ENCODE assay signal across 1 cellular context in the genomic region with DNA sequence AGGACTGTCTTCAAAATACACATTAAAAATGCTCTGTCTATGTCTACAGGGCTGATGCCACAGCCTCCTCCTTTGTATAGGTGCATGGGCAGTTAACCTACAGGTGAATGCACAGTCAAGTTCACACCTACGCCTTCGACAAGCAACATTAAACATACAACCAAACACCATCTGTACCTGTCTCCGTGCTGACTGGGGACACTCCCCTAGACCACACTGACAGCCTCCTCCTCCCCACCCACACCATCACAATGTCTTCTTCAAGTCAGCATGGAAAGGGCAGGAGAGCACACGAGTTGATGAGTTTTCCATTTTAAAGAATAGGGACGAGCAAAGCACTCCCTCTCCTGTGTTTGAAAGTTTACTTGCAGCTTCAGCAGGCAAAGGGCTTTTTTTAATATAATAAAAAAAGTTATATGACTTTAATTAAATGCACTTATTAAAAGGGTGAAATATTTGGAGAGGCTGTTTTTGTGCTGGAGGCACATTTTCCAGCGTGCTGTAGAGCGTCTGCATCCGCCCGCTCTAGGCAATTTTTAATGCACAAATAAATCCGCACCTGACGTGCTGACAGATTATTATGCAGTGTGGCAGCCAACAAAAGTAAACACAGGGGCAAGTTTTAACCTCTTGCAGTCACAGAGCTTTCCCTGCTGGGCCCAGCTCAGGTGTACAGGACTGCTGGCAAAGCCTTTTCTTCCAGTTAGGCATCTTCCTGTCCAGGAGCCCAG.
TF ChIP-seq lines count a peak whose summit lies in the region.

No MANE protein-coding gene starts in this region.

TF ChIP-seq in H1, 55 proteins besides CTCF, POLR2A, EP300 and RAD21 (continued from another document):
- TF ChIP-seq, protein P1, sequence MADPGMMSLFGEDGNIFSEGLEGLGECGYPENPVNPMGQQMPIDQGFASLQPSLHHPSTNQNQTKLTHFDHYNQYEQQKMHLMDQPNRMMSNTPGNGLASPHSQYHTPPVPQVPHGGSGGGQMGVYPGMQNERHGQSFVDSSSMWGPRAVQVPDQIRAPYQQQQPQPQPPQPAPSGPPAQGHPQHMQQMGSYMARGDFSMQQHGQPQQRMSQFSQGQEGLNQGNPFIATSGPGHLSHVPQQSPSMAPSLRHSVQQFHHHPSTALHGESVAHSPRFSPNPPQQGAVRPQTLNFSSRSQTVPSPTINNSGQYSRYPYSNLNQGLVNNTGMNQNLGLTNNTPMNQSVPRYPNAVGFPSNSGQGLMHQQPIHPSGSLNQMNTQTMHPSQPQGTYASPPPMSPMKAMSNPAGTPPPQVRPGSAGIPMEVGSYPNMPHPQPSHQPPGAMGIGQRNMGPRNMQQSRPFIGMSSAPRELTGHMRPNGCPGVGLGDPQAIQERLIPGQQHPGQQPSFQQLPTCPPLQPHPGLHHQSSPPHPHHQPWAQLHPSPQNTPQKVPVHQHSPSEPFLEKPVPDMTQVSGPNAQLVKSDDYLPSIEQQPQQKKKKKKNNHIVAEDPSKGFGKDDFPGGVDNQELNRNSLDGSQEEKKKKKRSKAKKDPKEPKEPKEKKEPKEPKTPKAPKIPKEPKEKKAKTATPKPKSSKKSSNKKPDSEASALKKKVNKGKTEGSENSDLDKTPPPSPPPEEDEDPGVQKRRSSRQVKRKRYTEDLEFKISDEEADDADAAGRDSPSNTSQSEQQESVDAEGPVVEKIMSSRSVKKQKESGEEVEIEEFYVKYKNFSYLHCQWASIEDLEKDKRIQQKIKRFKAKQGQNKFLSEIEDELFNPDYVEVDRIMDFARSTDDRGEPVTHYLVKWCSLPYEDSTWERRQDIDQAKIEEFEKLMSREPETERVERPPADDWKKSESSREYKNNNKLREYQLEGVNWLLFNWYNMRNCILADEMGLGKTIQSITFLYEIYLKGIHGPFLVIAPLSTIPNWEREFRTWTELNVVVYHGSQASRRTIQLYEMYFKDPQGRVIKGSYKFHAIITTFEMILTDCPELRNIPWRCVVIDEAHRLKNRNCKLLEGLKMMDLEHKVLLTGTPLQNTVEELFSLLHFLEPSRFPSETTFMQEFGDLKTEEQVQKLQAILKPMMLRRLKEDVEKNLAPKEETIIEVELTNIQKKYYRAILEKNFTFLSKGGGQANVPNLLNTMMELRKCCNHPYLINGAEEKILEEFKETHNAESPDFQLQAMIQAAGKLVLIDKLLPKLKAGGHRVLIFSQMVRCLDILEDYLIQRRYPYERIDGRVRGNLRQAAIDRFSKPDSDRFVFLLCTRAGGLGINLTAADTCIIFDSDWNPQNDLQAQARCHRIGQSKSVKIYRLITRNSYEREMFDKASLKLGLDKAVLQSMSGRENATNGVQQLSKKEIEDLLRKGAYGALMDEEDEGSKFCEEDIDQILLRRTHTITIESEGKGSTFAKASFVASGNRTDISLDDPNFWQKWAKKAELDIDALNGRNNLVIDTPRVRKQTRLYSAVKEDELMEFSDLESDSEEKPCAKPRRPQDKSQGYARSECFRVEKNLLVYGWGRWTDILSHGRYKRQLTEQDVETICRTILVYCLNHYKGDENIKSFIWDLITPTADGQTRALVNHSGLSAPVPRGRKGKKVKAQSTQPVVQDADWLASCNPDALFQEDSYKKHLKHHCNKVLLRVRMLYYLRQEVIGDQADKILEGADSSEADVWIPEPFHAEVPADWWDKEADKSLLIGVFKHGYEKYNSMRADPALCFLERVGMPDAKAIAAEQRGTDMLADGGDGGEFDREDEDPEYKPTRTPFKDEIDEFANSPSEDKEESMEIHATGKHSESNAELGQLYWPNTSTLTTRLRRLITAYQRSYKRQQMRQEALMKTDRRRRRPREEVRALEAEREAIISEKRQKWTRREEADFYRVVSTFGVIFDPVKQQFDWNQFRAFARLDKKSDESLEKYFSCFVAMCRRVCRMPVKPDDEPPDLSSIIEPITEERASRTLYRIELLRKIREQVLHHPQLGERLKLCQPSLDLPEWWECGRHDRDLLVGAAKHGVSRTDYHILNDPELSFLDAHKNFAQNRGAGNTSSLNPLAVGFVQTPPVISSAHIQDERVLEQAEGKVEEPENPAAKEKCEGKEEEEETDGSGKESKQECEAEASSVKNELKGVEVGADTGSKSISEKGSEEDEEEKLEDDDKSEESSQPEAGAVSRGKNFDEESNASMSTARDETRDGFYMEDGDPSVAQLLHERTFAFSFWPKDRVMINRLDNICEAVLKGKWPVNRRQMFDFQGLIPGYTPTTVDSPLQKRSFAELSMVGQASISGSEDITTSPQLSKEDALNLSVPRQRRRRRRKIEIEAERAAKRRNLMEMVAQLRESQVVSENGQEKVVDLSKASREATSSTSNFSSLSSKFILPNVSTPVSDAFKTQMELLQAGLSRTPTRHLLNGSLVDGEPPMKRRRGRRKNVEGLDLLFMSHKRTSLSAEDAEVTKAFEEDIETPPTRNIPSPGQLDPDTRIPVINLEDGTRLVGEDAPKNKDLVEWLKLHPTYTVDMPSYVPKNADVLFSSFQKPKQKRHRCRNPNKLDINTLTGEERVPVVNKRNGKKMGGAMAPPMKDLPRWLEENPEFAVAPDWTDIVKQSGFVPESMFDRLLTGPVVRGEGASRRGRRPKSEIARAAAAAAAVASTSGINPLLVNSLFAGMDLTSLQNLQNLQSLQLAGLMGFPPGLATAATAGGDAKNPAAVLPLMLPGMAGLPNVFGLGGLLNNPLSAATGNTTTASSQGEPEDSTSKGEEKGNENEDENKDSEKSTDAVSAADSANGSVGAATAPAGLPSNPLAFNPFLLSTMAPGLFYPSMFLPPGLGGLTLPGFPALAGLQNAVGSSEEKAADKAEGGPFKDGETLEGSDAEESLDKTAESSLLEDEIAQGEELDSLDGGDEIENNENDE (IDR thresholded peaks at IDR 0.05; ENCODE audit: insufficient replicate concordance, low read length) = no peak
- TF ChIP-seq TCF12 (IDR thresholded peaks at IDR 0.05; ENCODE audit: low read depth, low read length) = no peak
- no peak for TF ChIP-seq TBP (IDR thresholded peaks at IDR 0.05; ENCODE audit: low read depth, low read length)
